ENCODE assay signal across 19 cellular contexts in the genomic region with DNA sequence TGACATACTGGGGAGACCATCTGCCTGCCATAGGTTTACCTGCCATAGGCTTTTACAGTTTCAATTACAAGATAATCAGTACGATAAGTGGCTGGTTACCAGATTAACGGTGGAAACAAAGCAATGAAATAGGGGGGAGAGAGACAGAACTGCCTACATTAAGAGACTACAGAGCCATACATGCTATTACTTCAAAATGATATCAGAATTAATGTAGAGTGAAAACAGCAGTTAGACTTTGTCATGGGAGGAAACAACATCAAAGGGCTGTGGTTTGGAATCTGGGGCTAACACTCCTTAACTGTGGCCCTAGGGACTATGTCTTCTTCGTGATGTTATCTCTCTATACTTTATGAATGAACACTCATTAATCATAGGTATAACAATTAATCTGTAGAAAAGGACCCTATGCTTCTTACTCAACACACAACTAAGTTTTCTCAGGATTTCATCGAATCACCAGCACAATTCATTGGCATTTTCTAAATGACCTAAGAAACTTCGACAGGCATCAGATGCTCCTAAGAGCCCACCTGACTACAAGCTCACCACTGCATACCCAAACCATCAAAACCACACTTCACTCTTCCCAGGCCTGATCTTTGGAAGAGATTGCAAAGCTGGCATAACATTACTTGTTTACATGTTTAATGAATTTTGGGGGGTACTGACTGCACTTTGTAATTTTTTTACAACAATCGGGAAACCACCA.
DNase-seq lines count a peak whose midpoint lies in the region; ATAC-seq and TF ChIP-seq lines count a peak whose summit lies in the region.
"Had no signal": no experiment of that assay in that cellular context is flagged by ENCODE, and none has a peak within 500 bp of the region (broad histone marks: within the 10 kb centered on the region; RNA-seq: fewer than 3 reads in every experiment).

No MANE protein-coding gene starts in this region.

- no peaks in the 10 kb centered on the region for H3K36me3 Mint-ChIP-seq in activated T-cell treated with anti-CD3 and anti-CD28 coated beads, Interleukin-2, amount 50 U/mL, for 72 hours (ENCODE audit: insufficient read depth in 2 of 2)
- no peaks in the 10 kb centered on the region for H3K36me3 Mint-ChIP-seq in activated T-helper 17 cell treated with anti-CD3 and anti-CD28 coated beads, Interleukin-2, amount 50 U/mL, for 72 hours (ENCODE audit: low read depth)
- no peaks in the 10 kb centered on the region for H3K36me3 Mint-ChIP-seq in stimulated activated naive CD8-positive, alpha-beta T cell treated with anti-CD3 and anti-CD28 coated beads, Interleukin-15, Interleukin-2, amounts not matched to agents 100 ng/mL and 50 ng/mL, for 24 hours (ENCODE audit: low read depth)
- H3K36me3 Mint-ChIP-seq: IgD-negative memory B cell; naive thymus-derived CD4-positive, alpha-beta T cell; T-cell had no signal

- peaks cover 18% of the 10 kb centered on the region for H3K4me1 Mint-ChIP-seq in activated T-cell treated with anti-CD3 and anti-CD28 coated beads, Interleukin-2, amount 50 U/mL, for 72 hours (ENCODE audit: low read depth)
- H3K4me1 Mint-ChIP-seq in activated T-helper 17 cell treated with anti-CD3 and anti-CD28 coated beads, Interleukin-2, amount 50 U/mL, for 72 hours = no peaks in the 10 kb centered on the region
- peaks cover 16% of the 10 kb centered on the region for H3K4me1 Mint-ChIP-seq in stimulated activated naive CD8-positive, alpha-beta T cell treated with anti-CD3 and anti-CD28 coated beads, Interleukin-15, Interleukin-2, amounts not matched to agents 100 ng/mL and 50 ng/mL, for 24 hours (ENCODE audit: low read depth)
- H3K4me1 Mint-ChIP-seq: T-cell had no signal

- no peak overlapping the region for H3K27ac ChIP-seq in upper lobe of right lung
- H3K27ac ChIP-seq: HL-60, parathyroid adenoma, sigmoid colon had no signal

- peak overlapping the region; percentile 73 for H3K27ac Mint-ChIP-seq in activated T-cell treated with anti-CD3 and anti-CD28 coated beads, Interleukin-2, amount 50 U/mL, for 72 hours
- no peak overlapping the region for H3K27ac Mint-ChIP-seq in activated T-helper 17 cell treated with anti-CD3 and anti-CD28 coated beads, Interleukin-2, amount 50 U/mL, for 72 hours
- peak overlapping the region; percentile 15 for H3K27ac Mint-ChIP-seq in stimulated activated naive CD8-positive, alpha-beta T cell treated with anti-CD3 and anti-CD28 coated beads, Interleukin-15, Interleukin-2, amounts not matched to agents 100 ng/mL and 50 ng/mL, for 24 hours
- H3K27ac Mint-ChIP-seq: IgD-negative memory B cell; naive thymus-derived CD4-positive, alpha-beta T cell; T-cell had no signal

- no peaks in the 10 kb centered on the region for H3K27me3 Mint-ChIP-seq in activated T-cell treated with anti-CD3 and anti-CD28 coated beads, Interleukin-2, amount 50 U/mL, for 72 hours (ENCODE audit: low read depth)
- H3K27me3 Mint-ChIP-seq in activated T-helper 17 cell treated with anti-CD3 and anti-CD28 coated beads, Interleukin-2, amount 50 U/mL, for 72 hours = peaks cover 3% of the 10 kb centered on the region
- H3K27me3 Mint-ChIP-seq in stimulated activated naive CD8-positive, alpha-beta T cell treated with anti-CD3 and anti-CD28 coated beads, Interleukin-15, Interleukin-2, amounts not matched to agents 100 ng/mL and 50 ng/mL, for 24 hours = no peaks in the 10 kb centered on the region
- H3K27me3 Mint-ChIP-seq: IgD-negative memory B cell; naive thymus-derived CD4-positive, alpha-beta T cell; T-cell had no signal

- peak; percentile 70 to 79 for ATAC-seq in activated T-cell treated with anti-CD3 and anti-CD28 coated beads, Interleukin-2, amount 50 U/mL, for 72 hours (replicated peaks in 1 of 2)
- peak; percentile 50 for ATAC-seq in activated T-helper 17 cell treated with anti-CD3 and anti-CD28 coated beads, Interleukin-2, amount 50 U/mL, for 72 hours (replicated peaks)
- ATAC-seq in GM18505 (IDR thresholded peaks at IDR 0.05; ENCODE audit: unreplicated experiment) = no peak
- no peak for ATAC-seq in upper lobe of right lung
- ATAC-seq: naive thymus-derived CD4-positive, alpha-beta T cell; T-cell had no signal

- peaks cover 2 to 3% of the 10 kb centered on the region in 2 donors for H3K9me3 Mint-ChIP-seq in activated T-cell treated with anti-CD3 and anti-CD28 coated beads, Interleukin-2, amount 50 U/mL, for 72 hours
- H3K9me3 Mint-ChIP-seq in activated T-helper 17 cell treated with anti-CD3 and anti-CD28 coated beads, Interleukin-2, amount 50 U/mL, for 72 hours = no peaks in the 10 kb centered on the region
- no peaks in the 10 kb centered on the region for H3K9me3 Mint-ChIP-seq in stimulated activated naive CD8-positive, alpha-beta T cell treated with anti-CD3 and anti-CD28 coated beads, Interleukin-15, Interleukin-2, amounts not matched to agents 100 ng/mL and 50 ng/mL, for 24 hours
- H3K9me3 Mint-ChIP-seq: T-cell had no signal

- no peaks in the 10 kb centered on the region for H3K4me1 ChIP-seq in upper lobe of right lung
- H3K4me1 ChIP-seq: parathyroid adenoma, sigmoid colon had no signal

- DNase-seq in activated T-cell treated with anti-CD3 and anti-CD28 coated beads, Interleukin-2, amount 50 U/mL, for 72 hours = peak in 1 of 2 donors; percentile 6
- DNase-seq in activated T-cell treated with anti-CD3 and anti-CD28 coated beads, Interleukin-2, amount 50 U/mL, for 1 hour = no peak
- peak; percentile 46 for DNase-seq in NCI-H1436 treated with DMSO at 0.1 percent for 48 hours (lab: John Stamatoyannopoulos, UW)
- DNase-seq in upper lobe of right lung = no peak
- DNase-seq in AG20443 (ENCODE audit: low spot score) = no peak
- DNase-seq: activated effector memory CD4-positive, alpha-beta T cell treated with anti-CD3 and anti-CD28 coated beads, Interleukin-2, amount 50 U/mL, for 16 hours; anterior cingulate cortex; naive thymus-derived CD4-positive, alpha-beta T cell; NCI-H1048; sigmoid colon; stimulated activated CD4-positive, alpha-beta T cell treated with anti-CD3 and anti-CD28 coated beads, Interleukin-2, amount 100 ng/mL, for 24 hours; T-cell had no signal

- H3K4me3 Mint-ChIP-seq in activated T-cell treated with anti-CD3 and anti-CD28 coated beads, Interleukin-2, amount 50 U/mL, for 72 hours = peak overlapping the region; percentile 16 to 43
- no peak overlapping the region for H3K4me3 Mint-ChIP-seq in activated T-helper 17 cell treated with anti-CD3 and anti-CD28 coated beads, Interleukin-2, amount 50 U/mL, for 72 hours
- H3K4me3 Mint-ChIP-seq in stimulated activated naive CD8-positive, alpha-beta T cell treated with anti-CD3 and anti-CD28 coated beads, Interleukin-15, Interleukin-2, amounts not matched to agents 100 ng/mL and 50 ng/mL, for 24 hours = no peak overlapping the region
- H3K4me3 Mint-ChIP-seq: IgD-negative memory B cell; naive thymus-derived CD4-positive, alpha-beta T cell; T-cell had no signal

- H3K4me3 ChIP-seq in upper lobe of right lung = no peak overlapping the region
- H3K4me3 ChIP-seq: HAP-1, sigmoid colon had no signal

- no peak for TF ChIP-seq CTCF in upper lobe of right lung (IDR thresholded peaks at IDR 0.05)

- TF ChIP-seq POLR2A in GM18505 (IDR thresholded peaks at IDR 0.05; ENCODE audit: borderline replicate concordance, extremely low read depth, insufficient read depth, insufficient read length) = no peak

- H3K36me3 ChIP-seq in upper lobe of right lung = no peaks in the 10 kb centered on the region
- H3K36me3 ChIP-seq: HAP-1, sigmoid colon had no signal

- intact Hi-C loops in upper lobe of right lung (cut with DNase I) = no loop called here

- H3K27me3 ChIP-seq in upper lobe of right lung = no peaks in the 10 kb centered on the region
- H3K27me3 ChIP-seq: sigmoid colon had no signal

- no peaks in the 10 kb centered on the region for H3K9me3 ChIP-seq in upper lobe of right lung
- H3K9me3 ChIP-seq: HAP-1, sigmoid colon had no signal

Comparison
In these comparisons a context has a peak if more than half of its experiments do, and no peak if none do; other contexts are left out.
1. ATAC-seq: peak in activated T-cell treated with anti-CD3 and anti-CD28 coated beads, Interleukin-2, amount 50 U/mL, for 72 hours (2 of 2) and activated T-helper 17 cell treated with anti-CD3 and anti-CD28 coated beads, Interleukin-2, amount 50 U/mL, for 72 hours (single experiment); none in GM18505 (single experiment) and upper lobe of right lung (single experiment).
2. H3K4me3 Mint-ChIP-seq: peak in activated T-cell treated with anti-CD3 and anti-CD28 coated beads, Interleukin-2, amount 50 U/mL, for 72 hours (2 of 2); none in activated T-helper 17 cell treated with anti-CD3 and anti-CD28 coated beads, Interleukin-2, amount 50 U/mL, for 72 hours (single experiment) and stimulated activated naive CD8-positive, alpha-beta T cell treated with anti-CD3 and anti-CD28 coated beads, Interleukin-15, Interleukin-2, amounts not matched to agents 100 ng/mL and 50 ng/mL, for 24 hours (single experiment).